12 cellular contexts compared by ENCODE assay signal in the genomic region with DNA sequence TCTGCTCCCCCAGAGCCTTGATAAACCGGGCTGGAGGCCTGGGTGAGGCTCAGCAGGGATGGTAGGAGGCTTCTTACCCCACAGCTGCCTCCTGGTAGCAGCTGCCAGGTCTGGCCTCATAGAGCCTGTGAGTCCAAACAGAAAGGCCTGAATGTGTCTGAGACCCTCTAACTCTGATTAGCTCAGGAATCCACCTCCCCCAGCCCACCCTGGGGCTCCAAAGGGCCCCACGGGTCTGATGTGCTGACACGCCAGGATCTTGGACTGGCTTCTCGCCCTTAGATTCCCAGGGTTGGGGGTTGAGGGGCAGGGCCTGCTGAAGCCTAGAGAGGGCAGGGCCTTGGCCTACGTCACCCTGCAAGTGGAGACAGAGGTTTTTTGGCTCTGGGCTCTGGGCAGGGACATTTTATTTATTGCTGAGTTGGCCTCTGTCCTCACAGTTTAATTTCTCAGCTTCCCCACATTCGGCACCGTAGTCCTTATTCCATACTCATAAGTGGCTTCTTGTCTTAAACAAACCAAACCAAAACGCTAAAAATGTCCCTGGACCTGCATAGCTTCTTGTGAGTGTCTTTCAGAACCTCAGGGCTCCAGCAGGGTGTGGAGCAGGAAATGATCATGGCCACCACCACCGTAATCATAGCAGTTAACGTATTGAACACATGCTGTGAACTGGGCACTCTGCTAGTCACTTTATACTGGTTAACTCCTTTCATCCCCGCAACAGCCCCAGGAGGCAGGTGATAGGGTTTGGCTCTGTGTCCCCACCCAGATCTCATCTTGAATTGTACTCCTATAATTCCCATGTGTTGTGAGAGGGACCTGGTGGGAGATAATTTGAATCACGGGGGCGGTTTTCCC. TPM values are rescaled to one million over a fixed set of nuclear protein-coding genes. Genes with fewer than 3 reads are reported as not detected.
DNase-seq lines count a peak whose midpoint lies in the region; ATAC-seq and TF ChIP-seq lines count a peak whose summit lies in the region.
"Had no signal": no experiment of that assay in that cellular context is flagged by ENCODE, and none has a peak within 500 bp of the region (broad histone marks: within the 10 kb centered on the region; RNA-seq: fewer than 3 reads in every experiment).

No MANE protein-coding gene starts in this region.

- TF ChIP-seq POLR2A in right lobe of liver (IDR thresholded peaks at IDR 0.05) (no peak), erythroblast (IDR thresholded peaks at IDR 0.05; ENCODE audit: low read length) (no peak)

- H3K27ac ChIP-seq in colonic mucosa = peak overlapping the region; percentile 89
- H3K27ac ChIP-seq in right lobe of liver = peak overlapping the region; percentile 58 to 70 (median 59)
- peak overlapping the region; percentile 46 for H3K27ac ChIP-seq in stomach smooth muscle (ENCODE audit: low read length)
- H3K27ac ChIP-seq: SJSA1 had no signal

- ATAC-seq in right lobe of liver = peak; percentile 75 to 89 (median 82)

- WGBS in right lobe of liver (ENCODE audit: insufficient coverage, low coverage, low lambda C conversion rate, missing lambda C conversion rate) = 45% methylated on average over 7 of the region's 13 CpGs

- H3K4me3 ChIP-seq in colonic mucosa (no peak overlapping the region), right lobe of liver (no peak overlapping the region), stomach smooth muscle (ENCODE audit: low read length in 2 of 2) (no peak overlapping the region)
- H3K4me3 ChIP-seq: SJSA1 had no signal

- peaks cover 13% of the 10 kb centered on the region for H3K4me1 ChIP-seq in colonic mucosa
- peaks cover 0 to 18% (median 6%) of the 10 kb centered on the region in 4 donors for H3K4me1 ChIP-seq in right lobe of liver
- H3K4me1 ChIP-seq in stomach smooth muscle (ENCODE audit: control insufficient read depth, insufficient read depth, low read length) = peaks cover 23% of the 10 kb centered on the region
- H3K4me1 ChIP-seq: SJSA1 had no signal

- H3K9me3 ChIP-seq in colonic mucosa (no peaks in the 10 kb centered on the region), right lobe of liver (no peaks in the 10 kb centered on the region), stomach smooth muscle (ENCODE audit: control insufficient read depth in 2 of 2, low read length in 2 of 2) (no peaks in the 10 kb centered on the region)
- H3K9me3 ChIP-seq: SJSA1 had no signal

- no peak for TF ChIP-seq CTCF in colonic mucosa (IDR thresholded peaks at IDR 0.05)
- TF ChIP-seq CTCF in right lobe of liver (IDR thresholded peaks at IDR 0.05) = no peak

- H3K36me3 ChIP-seq in colonic mucosa (no peaks in the 10 kb centered on the region), right lobe of liver (no peaks in the 10 kb centered on the region), stomach smooth muscle (ENCODE audit: control insufficient read depth in 2 of 2, insufficient read depth in 2 of 2, low read length in 2 of 2) (no peaks in the 10 kb centered on the region)
- H3K36me3 ChIP-seq: SJSA1 had no signal

- H3K9ac ChIP-seq in colonic mucosa (ENCODE audit: low read depth in 2 of 2, low read length in 2 of 2) (peak overlapping the region in 1 of 2 donors; percentile 85), stomach smooth muscle (ENCODE audit: low read length in 2 of 2) (peak overlapping the region in 1 of 2 donors; percentile 36)

- DNase-seq in NCI-H2227 (lab: John Stamatoyannopoulos, UW; ENCODE audit: unreplicated experiment) (peak; percentile 31), colonic mucosa (peak; percentile 72), right lobe of liver (peak; percentile 58 to 74 (median 73)), hypothalamus (lab: John Stamatoyannopoulos, UW) (no peak), SK-N-DZ (ENCODE audit: low spot score) (no peak), erythroblast (lab: John Stamatoyannopoulos, UW) (no peak), islet precursor cell (no peak)
- DNase-seq: DMS53; effector memory CD4-positive, alpha-beta T cell had no signal

- H3K27me3 ChIP-seq in colonic mucosa = no peaks in the 10 kb centered on the region
- no peaks in the 10 kb centered on the region for H3K27me3 ChIP-seq in right lobe of liver
- H3K27me3 ChIP-seq in stomach smooth muscle (ENCODE audit: control insufficient read depth in 1 of 2, insufficient read depth in 2 of 2, low read length in 2 of 2) = no peaks in the 10 kb centered on the region
- H3K27me3 ChIP-seq: SJSA1 had no signal

- intact Hi-C loops in colonic mucosa (cut with DNase I) = no loop called here
- intact Hi-C loops in right lobe of liver (cut with DNase I) = no loop called here

RNA-seq across cellular contexts. Expression of a gene that starts 25.1 kb away (rescaled TPM):
- 10 to 100 TPM; 82.5 to 94.3 TPM for total RNA-seq in colonic mucosa
- 10 to 100 TPM; 31.1 to 56.6 (median 39.2) TPM for total RNA-seq in right lobe of liver
- polyA plus RNA-seq in SK-N-DZ (2014; cell fraction: cytosol; rRNA removed) = 2.1 and 2.3 TPM in 2 replicates
- 0.45 and 1.3 TPM in 2 replicates for polyA plus RNA-seq in SK-N-DZ (2014; cell fraction: nucleus; rRNA removed)

RNA-seq across cellular contexts. Expression of a gene that starts 31.1 kb away (rescaled TPM):
- not detected for total RNA-seq in colonic mucosa
- not detected for total RNA-seq in right lobe of liver
- polyA plus RNA-seq in SK-N-DZ (2014; cell fraction: cytosol; rRNA removed) = not detected in 2 replicates
- not detected in 2 replicates for polyA plus RNA-seq in SK-N-DZ (2014; cell fraction: nucleus; rRNA removed)
- total RNA-seq: M059J had no signal

Comparison
In these comparisons a context has a peak if more than half of its experiments do, and no peak if none do; other contexts are left out.
1. DNase-seq: peak in NCI-H2227 (single experiment), colonic mucosa (single experiment) and right lobe of liver (3 of 3); none in hypothalamus (0 of 51), SK-N-DZ (single experiment), erythroblast (0 of 2) and islet precursor cell (single experiment).
2. Peak in every context shown above with its lines, with median percentiles within 50 percentile points of each other: H3K27ac ChIP-seq.